Comparison of ENCODE assay signal across 12 cellular contexts in genomic region chr7:28573751-28574295, GRCh38.
DNase-seq lines count a peak whose midpoint lies in the region; ATAC-seq and TF ChIP-seq lines count a peak whose summit lies in the region.
"Had no signal": no experiment of that assay in that cellular context is flagged by ENCODE, and none has a peak within 500 bp of the region (broad histone marks: within the 10 kb centered on the region; RNA-seq: fewer than 3 reads in every experiment).

No MANE protein-coding gene starts in this region.

- H3K36me3 ChIP-seq in BLaER1 (no peaks in the 10 kb centered on the region; the same call in 1 of the 2 replicates), OCI-LY1 (ENCODE audit: insufficient read depth, low read length) (peaks cover 29% of the 10 kb centered on the region), fibroblast of lung (ENCODE audit: control insufficient read depth, insufficient read depth, low read length) (no peaks in the 10 kb centered on the region), right atrium auricular region (no peaks in the 10 kb centered on the region)
- H3K36me3 ChIP-seq: adrenal gland, thyroid gland had no signal

- H3K9me2 ChIP-seq in OCI-LY1 (ENCODE audit: low read depth, low read length), result no peaks in the 10 kb centered on the region

- H3K4me1 ChIP-seq in BLaER1, result peaks cover 80% of the 10 kb centered on the region
- peaks cover 89% of the 10 kb centered on the region for H3K4me1 ChIP-seq in OCI-LY1 (ENCODE audit: insufficient read depth, low read length, severe bottlenecking)
- peaks cover 2% of the 10 kb centered on the region for H3K4me1 ChIP-seq in fibroblast of lung (ENCODE audit: control insufficient read depth, extremely low read depth, insufficient read depth, low read length)
- H3K4me1 ChIP-seq in right atrium auricular region, result peaks cover 0 to 11% of the 10 kb centered on the region in 2 donors

- ATAC-seq in HG02798 (IDR thresholded peaks at IDR 0.05; ENCODE audit: poor library complexity, unreplicated experiment), result peak; percentile 33
- ATAC-seq in HG02970 (IDR thresholded peaks at IDR 0.05; ENCODE audit: low FRiP score, unreplicated experiment), result no peak
- no peak for ATAC-seq in GM19035 (IDR thresholded peaks at IDR 0.05; ENCODE audit: unreplicated experiment)

- TF ChIP-seq CTCF in OCI-LY1 (IDR thresholded peaks at IDR 0.05; ENCODE audit: low read length), result no peak
- TF ChIP-seq CTCF in fibroblast of lung (conservative IDR thresholded peaks at IDR 0.05 in 1 of 2, IDR thresholded peaks at IDR 0.05 in 1 of 2; ENCODE audit: low read depth in 1 of 2, low read length in 2 of 2), result no peak
- TF ChIP-seq CTCF in right atrium auricular region (IDR thresholded peaks at IDR 0.05), result no peak

- H3K27ac ChIP-seq in BLaER1, result peak overlapping the region; percentile 78
- peak overlapping the region; percentile 98 for H3K27ac ChIP-seq in OCI-LY1 (ENCODE audit: low read depth, low read length, poor library complexity, severe bottlenecking)
- H3K27ac ChIP-seq in fibroblast of lung (ENCODE audit: insufficient read depth, low read length), result no peak overlapping the region
- no peak overlapping the region for H3K27ac ChIP-seq in right atrium auricular region
- H3K27ac ChIP-seq: adrenal gland, thyroid gland had no signal

- peak; percentile 8 to 92 for DNase-seq in fibroblast of lung (ENCODE audit: low read depth in 2 of 2)
- DNase-seq in activated T-cell treated with anti-CD3 and anti-CD28 coated beads for 4 hours, result no peak
- no peak for DNase-seq in right atrium auricular region (ENCODE audit: low spot score)
- DNase-seq: endodermal cell, H9 had no signal

- H3K9ac ChIP-seq in BLaER1 (peak overlapping the region; percentile 62), OCI-LY1 (ENCODE audit: low read length) (peak overlapping the region; percentile 74), fibroblast of lung (ENCODE audit: insufficient read depth, low read length) (no peak overlapping the region)

- H3K4me3 ChIP-seq in BLaER1 (peak overlapping the region; percentile 45; the same call in 1 of the 2 replicates), OCI-LY1 (ENCODE audit: low read depth, low read length, poor library complexity, severe bottlenecking) (peak overlapping the region; percentile 66), fibroblast of lung (replicated peaks in 1 of 4; ENCODE audit: control extremely low read depth in 1 of 4, insufficient read depth in 1 of 4, low read depth in 3 of 4, low read length in 4 of 4) (no peak overlapping the region), right atrium auricular region (no peak overlapping the region)
- H3K4me3 ChIP-seq: adrenal gland, thyroid gland had no signal

- peaks cover 41% of the 10 kb centered on the region for H3K79me2 ChIP-seq in OCI-LY1 (ENCODE audit: insufficient read depth, low read length)
- H3K79me2 ChIP-seq in fibroblast of lung (ENCODE audit: control insufficient read depth, insufficient read depth, low read length), result no peaks in the 10 kb centered on the region

- H3K4me2 ChIP-seq in BLaER1 (peak overlapping the region; percentile 90), OCI-LY1 (ENCODE audit: low read length) (peak overlapping the region; percentile 83), fibroblast of lung (ENCODE audit: extremely low read depth, insufficient read depth, low read length) (no peak overlapping the region)

- H2AFZ ChIP-seq in OCI-LY1 (ENCODE audit: low read length) (no peak overlapping the region), fibroblast of lung (ENCODE audit: low read length) (no peak overlapping the region)

- H4K20me1 ChIP-seq in BLaER1 (no peaks in the 10 kb centered on the region), OCI-LY1 (ENCODE audit: insufficient read depth, low read length) (no peaks in the 10 kb centered on the region), fibroblast of lung (ENCODE audit: control insufficient read depth, extremely low read depth, insufficient read depth, low read length) (no peaks in the 10 kb centered on the region)

- H3K9me3 ChIP-seq in BLaER1, result peaks cover 19% of the 10 kb centered on the region
- H3K9me3 ChIP-seq in OCI-LY1 (ENCODE audit: low read length), result no peaks in the 10 kb centered on the region
- no peaks in the 10 kb centered on the region for H3K9me3 ChIP-seq in fibroblast of lung (ENCODE audit: control insufficient read depth, insufficient read depth, low read depth, low read length)
- no peaks in the 10 kb centered on the region for H3K9me3 ChIP-seq in right atrium auricular region
- H3K9me3 ChIP-seq: adrenal gland, thyroid gland had no signal

- no peaks in the 10 kb centered on the region for H3K27me3 ChIP-seq in BLaER1
- no peaks in the 10 kb centered on the region for H3K27me3 ChIP-seq in OCI-LY1 (ENCODE audit: insufficient read depth, low read length)
- no peaks in the 10 kb centered on the region for H3K27me3 ChIP-seq in fibroblast of lung (ENCODE audit: control insufficient read depth, insufficient read depth, low read length)
- no peaks in the 10 kb centered on the region for H3K27me3 ChIP-seq in right atrium auricular region
- H3K27me3 ChIP-seq: adrenal gland, thyroid gland had no signal

- H3F3A ChIP-seq in OCI-LY1 (ENCODE audit: insufficient read depth, low read length), result peaks cover 19% of the 10 kb centered on the region

Comparison
In these comparisons a context has a peak if more than half of its experiments do, and no peak if none do; other contexts are left out.
1. H3K27ac ChIP-seq: peak in BLaER1 (single experiment) and OCI-LY1 (single experiment); none in fibroblast of lung (single experiment) and right atrium auricular region (0 of 2).
2. H3K4me3 ChIP-seq: peak in BLaER1 (single experiment) and OCI-LY1 (single experiment); none in fibroblast of lung (0 of 4) and right atrium auricular region (0 of 2).
3. DNase-seq: peak in fibroblast of lung (2 of 2); none in activated T-cell treated with anti-CD3 and anti-CD28 coated beads for 4 hours (single experiment) and right atrium auricular region (single experiment).